ENCODE assay signal across 10 cellular contexts in genomic region chr7:6640246-6640721, GRCh38. TPM values are rescaled to one million over a fixed set of nuclear protein-coding genes. Genes with fewer than 3 reads are reported as not detected.
A peak's percentile ranks its signal among the peaks of the same experiment; 100 is the strongest.
DNase-seq lines count a peak whose midpoint lies in the region; ATAC-seq and TF ChIP-seq lines count a peak whose summit lies in the region.
"Had no signal": no experiment of that assay in that cellular context is flagged by ENCODE, and none has a peak within 500 bp of the region (broad histone marks: within the 10 kb centered on the region; RNA-seq: fewer than 3 reads in every experiment).

No MANE protein-coding gene starts in this region.

- peaks cover 46% of the 10 kb centered on the region for H3K36me3 Mint-ChIP-seq in T-helper 2 cell treated with Interferon-gamma antibody and Interleukin-4, amounts not matched to agents 5 μg/mL and 100 μg/mL, for 36 hours (ENCODE audit: low read depth)
- peaks cover 54% of the 10 kb centered on the region for H3K36me3 Mint-ChIP-seq in activated B cell treated with CpG ODN at 0.5 μM for 24 hours (ENCODE audit: low read depth)

- peak; percentile 13 for DNase-seq in T-helper 2 cell treated with Interferon-gamma antibody and Interleukin-4, amounts not matched to agents 5 μg/mL and 100 μg/mL, for 36 hours (ENCODE audit: low spot score)
- no peak for DNase-seq in T-helper 2 cell
- no peak for DNase-seq in activated B cell treated with CpG ODN at 0.5 μM for 24 hours
- peak; percentile 18 to 53 for DNase-seq in foreskin keratinocyte
- peak; percentile 53 for DNase-seq in stimulated activated CD8-positive, alpha-beta memory T cell treated with anti-CD3 and anti-CD28 coated beads, Interleukin-4, amount 100 ng/mL, for 48 hours
- no peak for DNase-seq in NCI-H748 treated with DMSO at 0.1 percent for 48 hours (lab: John Stamatoyannopoulos, UW)
- DNase-seq in NCI-H2081 (lab: John Stamatoyannopoulos, UW) = no peak
- DNase-seq in right lobe of liver = no peak
- DNase-seq: ACHN, aorta had no signal

- intact Hi-C loops in activated B cell treated with CpG ODN at 0.5 μM for 24 hours (cut with micrococcal nuclease) (no loop called here), right lobe of liver (cut with DNase I) (no loop called here)

- TF ChIP-seq POLR2A in right lobe of liver (IDR thresholded peaks at IDR 0.05) = no peak

- no peak for ATAC-seq in activated B cell treated with CpG ODN at 0.5 μM for 24 hours (ENCODE audit: low read depth)
- peak; percentile 80 for ATAC-seq in foreskin keratinocyte
- ATAC-seq in right lobe of liver = no peak

- H3K9me3 Mint-ChIP-seq in T-helper 2 cell treated with Interferon-gamma antibody and Interleukin-4, amounts not matched to agents 5 μg/mL and 100 μg/mL, for 36 hours = no peaks in the 10 kb centered on the region
- H3K9me3 Mint-ChIP-seq in activated B cell treated with CpG ODN at 0.5 μM for 24 hours = no peaks in the 10 kb centered on the region

- H3K27me3 ChIP-seq in foreskin keratinocyte (no peaks in the 10 kb centered on the region), right lobe of liver (no peaks in the 10 kb centered on the region)

- H3K4me3 ChIP-seq in right lobe of liver = no peak overlapping the region

- TF ChIP-seq CTCF in activated B cell treated with CpG ODN at 0.5 μM for 24 hours (IDR thresholded peaks at IDR 0.05) = no peak
- no peak for TF ChIP-seq CTCF in foreskin keratinocyte (conservative IDR thresholded peaks at IDR 0.05)
- no peak for TF ChIP-seq CTCF in right lobe of liver (IDR thresholded peaks at IDR 0.05)

- POLR2A ChIA-PET in activated B cell treated with CpG ODN at 0.5 μM for 24 hours (lab: Charles Lee) = interaction anchor here (0.6 kb wide), 1 partner anchor 112 kb away, joined by 7 read pairs; no protein-coding TSS in a partner anchor

- no peaks in the 10 kb centered on the region for H3K9me3 ChIP-seq in right lobe of liver

- peaks cover 0 to 31% (median 7%) of the 10 kb centered on the region in 4 donors for H3K36me3 ChIP-seq in right lobe of liver

- H3K4me3 Mint-ChIP-seq in T-helper 2 cell treated with Interferon-gamma antibody and Interleukin-4, amounts not matched to agents 5 μg/mL and 100 μg/mL, for 36 hours = no peak overlapping the region
- H3K4me3 Mint-ChIP-seq in activated B cell treated with CpG ODN at 0.5 μM for 24 hours = peak overlapping the region; percentile 41

- H3K27ac Mint-ChIP-seq in T-helper 2 cell treated with Interferon-gamma antibody and Interleukin-4, amounts not matched to agents 5 μg/mL and 100 μg/mL, for 36 hours = no peak overlapping the region
- H3K27ac Mint-ChIP-seq in activated B cell treated with CpG ODN at 0.5 μM for 24 hours = peak overlapping the region; percentile 46

- H3K27me3 Mint-ChIP-seq in T-helper 2 cell treated with Interferon-gamma antibody and Interleukin-4, amounts not matched to agents 5 μg/mL and 100 μg/mL, for 36 hours (ENCODE audit: low read depth) = no peaks in the 10 kb centered on the region
- no peaks in the 10 kb centered on the region for H3K27me3 Mint-ChIP-seq in activated B cell treated with CpG ODN at 0.5 μM for 24 hours

- H3K4me1 Mint-ChIP-seq in T-helper 2 cell treated with Interferon-gamma antibody and Interleukin-4, amounts not matched to agents 5 μg/mL and 100 μg/mL, for 36 hours (ENCODE audit: low read depth) = peaks cover 18% of the 10 kb centered on the region
- peaks cover 24% of the 10 kb centered on the region for H3K4me1 Mint-ChIP-seq in activated B cell treated with CpG ODN at 0.5 μM for 24 hours

- H3K4me1 ChIP-seq in foreskin keratinocyte = no peaks in the 10 kb centered on the region
- H3K4me1 ChIP-seq in right lobe of liver = peaks cover 0 to 5% (median 0%) of the 10 kb centered on the region in 4 donors

- no peak overlapping the region for H3K27ac ChIP-seq in foreskin keratinocyte
- H3K27ac ChIP-seq in right lobe of liver = no peak overlapping the region

- CTCF ChIA-PET in activated B cell treated with CpG ODN at 0.5 μM for 24 hours (lab: Charles Lee) = interaction anchor here (1.2 kb wide), 1 partner anchor 34 kb away, joined by 3 read pairs; no protein-coding TSS in a partner anchor

- WGBS in right lobe of liver (ENCODE audit: insufficient coverage, low coverage, low lambda C conversion rate, missing lambda C conversion rate) = 73% methylated on average over 5 of the region's 11 CpGs

RNA-seq across cellular contexts. Expression of gene ZNF316, which starts 3.2 kb away (rescaled TPM):
- total RNA-seq in activated B cell treated with CpG ODN at 0.5 μM for 24 hours (40.3 and 43.8 TPM in 2 replicates), foreskin keratinocyte (7.9 and 8.5 TPM in 2 replicates), right lobe of liver (10 to 100 TPM in 4 of 6 experiments, 1 to 10 TPM in 2; 9.5 to 25.1 (median 15.2) TPM)
- 5.2 and 5.5 TPM in 2 replicates for polyA plus RNA-seq in foreskin keratinocyte

RNA-seq across cellular contexts. Expression of gene ZNF853, which starts 24.9 kb away (rescaled TPM):
- total RNA-seq in activated B cell treated with CpG ODN at 0.5 μM for 24 hours = 2.8 and 3.2 TPM in 2 replicates
- total RNA-seq in foreskin keratinocyte = 0.03 and 0.07 TPM in 2 replicates
- polyA plus RNA-seq in foreskin keratinocyte = 0.03 and 0.06 TPM in 2 replicates
- under 1 TPM; 0.20 to 0.98 (median 0.37) TPM for total RNA-seq in right lobe of liver

RNA-seq across cellular contexts. Expression of gene INTS15, which starts 50.5 kb away (rescaled TPM):
- total RNA-seq in activated B cell treated with CpG ODN at 0.5 μM for 24 hours (49.0 and 49.9 TPM in 2 replicates), foreskin keratinocyte (19.3 and 19.5 TPM in 2 replicates), right lobe of liver (10 to 100 TPM; 10.2 to 16.6 (median 14.0) TPM)
- polyA plus RNA-seq in foreskin keratinocyte = 19.4 TPM in 2 replicates

Comparison
In these comparisons a context has a peak if more than half of its experiments do, and no peak if none do; other contexts are left out.
1. DNase-seq: peak in T-helper 2 cell treated with Interferon-gamma antibody and Interleukin-4, amounts not matched to agents 5 μg/mL and 100 μg/mL, for 36 hours (single experiment), foreskin keratinocyte (2 of 2) and stimulated activated CD8-positive, alpha-beta memory T cell treated with anti-CD3 and anti-CD28 coated beads, Interleukin-4, amount 100 ng/mL, for 48 hours (single experiment); none in T-helper 2 cell (0 of 5), activated B cell treated with CpG ODN at 0.5 μM for 24 hours (single experiment), NCI-H748 treated with DMSO at 0.1 percent for 48 hours (single experiment), NCI-H2081 (0 of 2) and right lobe of liver (0 of 3).